ENCODE assay signal across 10 cellular contexts in genomic region chrX:8179653-8180052, GRCh38.
DNase-seq lines count a peak whose midpoint lies in the region; FAIRE-seq and TF ChIP-seq lines count a peak whose summit lies in the region.
"Had no signal": no experiment of that assay in that cellular context is flagged by ENCODE, and none has a peak within 500 bp of the region (broad histone marks: within the 10 kb centered on the region; RNA-seq: fewer than 3 reads in every experiment).

No MANE protein-coding gene starts in this region.

- TF ChIP-seq CTCF in GM13977 (IDR thresholded peaks at IDR 0.05; ENCODE audit: extremely low read depth, insufficient read depth, missing control alignments) (no peak), VCaP (conservative IDR thresholded peaks at IDR 0.05) (peak; percentile 61)

- no peak overlapping the region for H3K27ac ChIP-seq in VCaP

- DNase-seq in GM13977 (ENCODE audit: low spot score) (peak; percentile 9), left kidney (ENCODE audit: low read depth, low spot score) (peak; percentile 3), NCI-H128 (lab: John Stamatoyannopoulos, UW; ENCODE audit: unreplicated experiment) (no peak), hypothalamus (lab: John Stamatoyannopoulos, UW) (no peak), OCI-M1 (lab: John Stamatoyannopoulos, UW) (no peak)
- DNase-seq: activated naive CD4-positive, alpha-beta T cell treated with anti-CD3 and anti-CD28 coated beads, Interleukin-2, amount 10 ng/mL, durations not matched to agents 7 days and 5 days; CD8-positive, alpha-beta memory T cell; NCI-H345 had no signal

- FAIRE-seq in A204.1 (lab: Jason Lieb, UNC): peak; percentile 54

- in situ Hi-C loops in GM13977 (cut with MboI; ENCODE audit: low pct_unique_long_range_greater_than_20kb, low sequenced_read_pairs, unreplicated experiment): no loop called here

Comparison
In these comparisons a context has a peak if more than half of its experiments do, and no peak if none do; other contexts are left out.
1. DNase-seq: peak in GM13977 (single experiment) and left kidney (single experiment); none in NCI-H128 (single experiment), hypothalamus (0 of 51) and OCI-M1 (single experiment).